Comparison of ENCODE assay signal across 8 cellular contexts in genomic region chr14:106844608-106845285, GRCh38.
DNase-seq lines count a peak whose midpoint lies in the region; ATAC-seq and TF ChIP-seq lines count a peak whose summit lies in the region.

No MANE protein-coding gene starts in this region.

- H3K9me3 ChIP-seq in liver (ENCODE audit: control insufficient read depth in 4 of 4, low read length in 3 of 4) (no peaks in the 10 kb centered on the region), H9 (ENCODE audit: control insufficient read depth, low read depth, low read length) (peaks cover 86% of the 10 kb centered on the region)

- DNase-seq in stimulated activated CD8-positive, alpha-beta memory T cell treated with anti-CD3 and anti-CD28 coated beads, Interleukin-4, amount 100 ng/mL, for 48 hours = peak; percentile 61
- no peak for DNase-seq in H9

- H3K27me3 ChIP-seq in liver (ENCODE audit: control insufficient read depth in 4 of 4, insufficient read depth in 4 of 4, low read length in 3 of 4) (no peaks in the 10 kb centered on the region), H9 (ENCODE audit: insufficient read depth, low read length) (no peaks in the 10 kb centered on the region)

- no peaks in the 10 kb centered on the region for H3K27me3 Mint-ChIP-seq in activated naive CD4-positive, alpha-beta T cell treated with anti-CD3 and anti-CD28 coated beads, Interleukin-2, amount 50 U/mL, for 24 hours
- H3K27me3 Mint-ChIP-seq in H9 (ENCODE audit: low read depth) = no peaks in the 10 kb centered on the region; the same call in none of the 2 replicates

- H3K14ac ChIP-seq in H9 (ENCODE audit: insufficient read depth, low read length) = no peak overlapping the region

- no peak overlapping the region for H3K4ac ChIP-seq in H9 (ENCODE audit: low read depth, low read length)

- no peak overlapping the region for H2BK12ac ChIP-seq in H9 (ENCODE audit: insufficient read length, low read depth, low read length)

- no peaks in the 10 kb centered on the region for H3K79me1 ChIP-seq in H9 (ENCODE audit: insufficient read depth, low read depth, low read length, poor library complexity, severe bottlenecking)

- no peaks in the 10 kb centered on the region for H3K79me2 ChIP-seq in H9 (ENCODE audit: insufficient read depth, low read length)

- no peaks in the 10 kb centered on the region for H4K20me1 ChIP-seq in H9 (ENCODE audit: control insufficient read depth, insufficient read depth, insufficient read length)

- no peak overlapping the region for H3K23ac ChIP-seq in H9 (ENCODE audit: insufficient read length, low read depth, low read length)

- H3K4me1 Mint-ChIP-seq in activated naive CD4-positive, alpha-beta T cell treated with anti-CD3 and anti-CD28 coated beads, Interleukin-2, amount 50 U/mL, for 24 hours = peaks cover 48% of the 10 kb centered on the region
- no peaks in the 10 kb centered on the region for H3K4me1 Mint-ChIP-seq in H9

- H3K18ac ChIP-seq in H9 (ENCODE audit: insufficient read length, low read depth, low read length) = no peak overlapping the region

- H3K56ac ChIP-seq in H9 (ENCODE audit: insufficient read length, low read depth, low read length) = no peak overlapping the region

- H3K27ac ChIP-seq in liver (ENCODE audit: low read depth in 1 of 2, low read length in 2 of 2) (peak overlapping the region; percentile 91 to 96), H9 (ENCODE audit: insufficient read length, low read depth, low read length) (no peak overlapping the region)

- peak overlapping the region; percentile 95 for H3K4me3 Mint-ChIP-seq in activated naive CD4-positive, alpha-beta T cell treated with anti-CD3 and anti-CD28 coated beads, Interleukin-2, amount 50 U/mL, for 24 hours
- no peak overlapping the region for H3K4me3 Mint-ChIP-seq in H9

- no peaks in the 10 kb centered on the region for H3K36me3 ChIP-seq in liver (ENCODE audit: control insufficient read depth in 4 of 4, insufficient read depth in 3 of 4, low read depth in 1 of 4, low read length in 3 of 4)

- H3K4me3 ChIP-seq in liver (ENCODE audit: low read depth in 1 of 3, low read length in 3 of 3) = peak overlapping the region; percentile 41 to 74 (median 71)

- 43% methylated on average over 56 of the region's 56 CpGs for WGBS in liver
- WGBS in H9 (ENCODE audit: extremely low coverage, insufficient read length, low lambda C conversion rate) = no CpG with 5 or more reads among the region's 56 CpGs

- H3K9ac ChIP-seq in liver (ENCODE audit: low read depth in 1 of 2, low read length in 2 of 2) (peak overlapping the region; percentile 65 to 83), H9 (ENCODE audit: extremely low read depth, insufficient read length, low read length) (no peak overlapping the region)

- H4K5ac ChIP-seq in H9 (ENCODE audit: insufficient read length, low read depth, low read length) = no peak overlapping the region

- peak overlapping the region; percentile 95 for H3K27ac Mint-ChIP-seq in activated naive CD4-positive, alpha-beta T cell treated with anti-CD3 and anti-CD28 coated beads, Interleukin-2, amount 50 U/mL, for 24 hours
- H3K27ac Mint-ChIP-seq in H9 = no peak overlapping the region

- H2AFZ ChIP-seq in H9 (ENCODE audit: low read length) = no peak overlapping the region

- H3K23me2 ChIP-seq in H9 (ENCODE audit: insufficient read length, low read depth, low read length, poor library complexity, severe bottlenecking) = no peaks in the 10 kb centered on the region

- H4K91ac ChIP-seq in H9 (ENCODE audit: insufficient read length, low read depth, low read length) = no peak overlapping the region

- H3K4me1 ChIP-seq in liver (ENCODE audit: control insufficient read depth in 4 of 4, insufficient read depth in 4 of 4, low read length in 3 of 4) = peaks cover 0 to 24% (median 13%) of the 10 kb centered on the region in 4 donors
- H3K4me1 ChIP-seq in H9 (ENCODE audit: insufficient read depth, low read length) = no peaks in the 10 kb centered on the region

- no peak overlapping the region for H2AK5ac ChIP-seq in H9 (ENCODE audit: insufficient read length, low read length)

- no peak overlapping the region for H4K8ac ChIP-seq in H9 (replicated peaks; ENCODE audit: insufficient read length, low read depth, low read length)

- H3T11ph ChIP-seq in H9 (ENCODE audit: low read length) = no peak overlapping the region

- H3K4me2 ChIP-seq in H9 (ENCODE audit: insufficient read depth, insufficient read length, low read length) = no peak overlapping the region

- no peak overlapping the region for H2BK15ac ChIP-seq in H9 (ENCODE audit: low read depth, low read length)

- no peaks in the 10 kb centered on the region for H3K9me3 Mint-ChIP-seq in activated naive CD4-positive, alpha-beta T cell treated with anti-CD3 and anti-CD28 coated beads, Interleukin-2, amount 50 U/mL, for 24 hours
- H3K9me3 Mint-ChIP-seq in H9 = peaks cover 97 to 99% of the 10 kb centered on the region in 2 experiments

- H2BK5ac ChIP-seq in H9 (ENCODE audit: insufficient read length, low read length) = no peak overlapping the region

- no peak overlapping the region for H2BK120ac ChIP-seq in H9 (ENCODE audit: low read depth, low read length, poor library complexity, severe bottlenecking)

- ATAC-seq in GM18867 (IDR thresholded peaks at IDR 0.05; ENCODE audit: unreplicated experiment) = peak; percentile 44
- peak; percentile 47 for ATAC-seq in HG03196 (IDR thresholded peaks at IDR 0.05; ENCODE audit: unreplicated experiment)
- peak; percentile 73 for ATAC-seq in SK-N-SH treated with all-trans-retinoic acid at 6 μM for 48 hours
- ATAC-seq in HG02870 (IDR thresholded peaks at IDR 0.05; ENCODE audit: unreplicated experiment) = no peak

- TF ChIP-seq RAD21 in liver (IDR thresholded peaks at IDR 0.05) = no peak

- TF ChIP-seq CTCF in liver (IDR thresholded peaks at IDR 0.05; ENCODE audit: low read depth, low read length, missing input control) (no peak), H9 (conservative IDR thresholded peaks at IDR 0.05) (no peak)

- H3K36me3 Mint-ChIP-seq in activated naive CD4-positive, alpha-beta T cell treated with anti-CD3 and anti-CD28 coated beads, Interleukin-2, amount 50 U/mL, for 24 hours = no peaks in the 10 kb centered on the region
- peaks cover 7 to 26% (median 15%) of the 10 kb centered on the region in 3 experiments for H3K36me3 Mint-ChIP-seq in H9 (ENCODE audit: insufficient read depth in 1 of 3, low read depth in 3 of 3)

- no peak overlapping the region for H2BK20ac ChIP-seq in H9 (ENCODE audit: low read depth, low read length, poor library complexity, severe bottlenecking)

TF ChIP-seq in SK-N-SH treated with all-trans-retinoic acid at 6 μM for 48 hours, 23 proteins besides CTCF, POLR2A, EP300 and RAD21 (continues in another document):
- TF ChIP-seq ZNF565 (CRISPR knock-in tag; conservative IDR thresholded peaks at IDR 0.05; ENCODE audit: low read depth) (no peak), PATZ1 (CRISPR knock-in tag; IDR thresholded peaks at IDR 0.05; ENCODE audit: borderline replicate concordance) (no peak), BACH2 (CRISPR knock-in tag; IDR thresholded peaks at IDR 0.05; ENCODE audit: borderline replicate concordance) (no peak), ARNTL (CRISPR knock-in tag; IDR thresholded peaks at IDR 0.05; ENCODE audit: borderline replicate concordance, low read depth) (no peak), ZFP30 (CRISPR knock-in tag; IDR thresholded peaks at IDR 0.05) (no peak)

TF ChIP-seq in liver, 16 proteins besides CTCF, POLR2A, EP300 and RAD21:
- TF ChIP-seq RXRA (IDR thresholded peaks at IDR 0.05) (peak in 1 of 2 donors; percentile 44), HNF4G (IDR thresholded peaks at IDR 0.05) (no peak)
